ENCODE assay signal across 1 cellular context in the genomic region with DNA sequence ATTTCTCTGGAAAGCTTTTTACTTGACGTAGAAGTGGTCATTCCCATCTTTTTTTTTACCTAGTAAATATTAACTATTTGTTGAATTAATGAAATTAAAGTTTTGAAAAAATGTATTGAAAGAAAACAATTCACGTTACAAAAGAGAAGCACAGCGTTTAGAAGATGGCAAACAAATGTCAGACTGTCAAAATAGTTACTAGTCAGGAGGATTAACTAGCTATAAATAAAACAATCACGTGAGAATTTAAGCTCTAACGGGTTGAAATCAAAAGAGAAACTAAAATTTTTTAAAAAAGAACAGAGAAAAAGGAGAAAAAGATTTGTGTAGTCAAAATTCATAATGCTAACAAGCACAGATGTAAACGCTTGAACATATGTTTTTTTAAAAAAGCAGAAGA.
TF ChIP-seq lines count a peak whose summit lies in the region.

No MANE protein-coding gene starts in this region.

TF ChIP-seq in GM23338, 12 proteins besides CTCF, POLR2A, EP300 and RAD21 (continued from another document):
- TF ChIP-seq, protein P1, sequence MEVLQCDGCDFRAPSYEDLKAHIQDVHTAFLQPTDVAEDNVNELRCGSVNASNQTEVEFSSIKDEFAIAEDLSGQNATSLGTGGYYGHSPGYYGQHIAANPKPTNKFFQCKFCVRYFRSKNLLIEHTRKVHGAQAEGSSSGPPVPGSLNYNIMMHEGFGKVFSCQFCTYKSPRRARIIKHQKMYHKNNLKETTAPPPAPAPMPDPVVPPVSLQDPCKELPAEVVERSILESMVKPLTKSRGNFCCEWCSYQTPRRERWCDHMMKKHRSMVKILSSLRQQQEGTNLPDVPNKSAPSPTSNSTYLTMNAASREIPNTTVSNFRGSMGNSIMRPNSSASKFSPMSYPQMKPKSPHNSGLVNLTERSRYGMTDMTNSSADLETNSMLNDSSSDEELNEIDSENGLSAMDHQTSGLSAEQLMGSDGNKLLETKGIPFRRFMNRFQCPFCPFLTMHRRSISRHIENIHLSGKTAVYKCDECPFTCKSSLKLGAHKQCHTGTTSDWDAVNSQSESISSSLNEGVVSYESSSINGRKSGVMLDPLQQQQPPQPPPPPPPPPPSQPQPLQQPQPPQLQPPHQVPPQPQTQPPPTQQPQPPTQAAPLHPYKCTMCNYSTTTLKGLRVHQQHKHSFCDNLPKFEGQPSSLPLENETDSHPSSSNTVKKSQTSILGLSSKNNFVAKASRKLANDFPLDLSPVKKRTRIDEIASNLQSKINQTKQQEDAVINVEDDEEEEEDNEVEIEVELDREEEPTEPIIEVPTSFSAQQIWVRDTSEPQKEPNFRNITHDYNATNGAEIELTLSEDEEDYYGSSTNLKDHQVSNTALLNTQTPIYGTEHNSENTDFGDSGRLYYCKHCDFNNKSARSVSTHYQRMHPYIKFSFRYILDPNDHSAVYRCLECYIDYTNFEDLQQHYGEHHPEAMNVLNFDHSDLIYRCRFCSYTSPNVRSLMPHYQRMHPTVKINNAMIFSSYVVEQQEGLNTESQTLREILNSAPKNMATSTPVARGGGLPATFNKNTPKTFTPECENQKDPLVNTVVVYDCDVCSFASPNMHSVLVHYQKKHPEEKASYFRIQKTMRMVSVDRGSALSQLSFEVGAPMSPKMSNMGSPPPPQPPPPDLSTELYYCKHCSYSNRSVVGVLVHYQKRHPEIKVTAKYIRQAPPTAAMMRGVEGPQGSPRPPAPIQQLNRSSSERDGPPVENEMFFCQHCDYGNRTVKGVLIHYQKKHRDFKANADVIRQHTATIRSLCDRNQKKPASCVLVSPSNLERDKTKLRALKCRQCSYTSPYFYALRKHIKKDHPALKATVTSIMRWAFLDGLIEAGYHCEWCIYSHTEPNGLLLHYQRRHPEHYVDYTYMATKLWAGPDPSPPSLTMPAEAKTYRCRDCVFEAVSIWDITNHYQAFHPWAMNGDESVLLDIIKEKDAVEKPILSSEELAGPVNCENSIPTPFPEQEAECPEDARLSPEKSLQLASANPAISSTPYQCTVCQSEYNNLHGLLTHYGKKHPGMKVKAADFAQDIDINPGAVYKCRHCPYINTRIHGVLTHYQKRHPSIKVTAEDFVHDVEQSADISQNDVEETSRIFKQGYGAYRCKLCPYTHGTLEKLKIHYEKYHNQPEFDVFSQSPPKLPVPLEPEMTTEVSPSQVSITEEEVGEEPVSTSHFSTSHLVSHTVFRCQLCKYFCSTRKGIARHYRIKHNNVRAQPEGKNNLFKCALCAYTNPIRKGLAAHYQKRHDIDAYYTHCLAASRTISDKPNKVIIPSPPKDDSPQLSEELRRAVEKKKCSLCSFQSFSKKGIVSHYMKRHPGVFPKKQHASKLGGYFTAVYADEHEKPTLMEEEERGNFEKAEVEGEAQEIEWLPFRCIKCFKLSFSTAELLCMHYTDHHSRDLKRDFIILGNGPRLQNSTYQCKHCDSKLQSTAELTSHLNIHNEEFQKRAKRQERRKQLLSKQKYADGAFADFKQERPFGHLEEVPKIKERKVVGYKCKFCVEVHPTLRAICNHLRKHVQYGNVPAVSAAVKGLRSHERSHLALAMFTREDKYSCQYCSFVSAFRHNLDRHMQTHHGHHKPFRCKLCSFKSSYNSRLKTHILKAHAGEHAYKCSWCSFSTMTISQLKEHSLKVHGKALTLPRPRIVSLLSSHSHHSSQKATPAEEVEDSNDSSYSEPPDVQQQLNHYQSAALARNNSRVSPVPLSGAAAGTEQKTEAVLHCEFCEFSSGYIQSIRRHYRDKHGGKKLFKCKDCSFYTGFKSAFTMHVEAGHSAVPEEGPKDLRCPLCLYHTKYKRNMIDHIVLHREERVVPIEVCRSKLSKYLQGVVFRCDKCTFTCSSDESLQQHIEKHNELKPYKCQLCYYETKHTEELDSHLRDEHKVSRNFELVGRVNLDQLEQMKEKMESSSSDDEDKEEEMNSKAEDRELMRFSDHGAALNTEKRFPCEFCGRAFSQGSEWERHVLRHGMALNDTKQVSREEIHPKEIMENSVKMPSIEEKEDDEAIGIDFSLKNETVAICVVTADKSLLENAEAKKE (CRISPR knock-in tag; IDR thresholded peaks at IDR 0.05): no peak
- TF ChIP-seq, protein P2, sequence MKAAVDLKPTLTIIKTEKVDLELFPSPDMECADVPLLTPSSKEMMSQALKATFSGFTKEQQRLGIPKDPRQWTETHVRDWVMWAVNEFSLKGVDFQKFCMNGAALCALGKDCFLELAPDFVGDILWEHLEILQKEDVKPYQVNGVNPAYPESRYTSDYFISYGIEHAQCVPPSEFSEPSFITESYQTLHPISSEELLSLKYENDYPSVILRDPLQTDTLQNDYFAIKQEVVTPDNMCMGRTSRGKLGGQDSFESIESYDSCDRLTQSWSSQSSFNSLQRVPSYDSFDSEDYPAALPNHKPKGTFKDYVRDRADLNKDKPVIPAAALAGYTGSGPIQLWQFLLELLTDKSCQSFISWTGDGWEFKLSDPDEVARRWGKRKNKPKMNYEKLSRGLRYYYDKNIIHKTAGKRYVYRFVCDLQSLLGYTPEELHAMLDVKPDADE (IDR thresholded peaks at IDR 0.05): no peak
- TF ChIP-seq NANOG (IDR thresholded peaks at IDR 0.05; ENCODE audit: borderline replicate concordance) (no peak), ZNF331 (CRISPR knock-in tag; IDR thresholded peaks at IDR 0.05; ENCODE audit: low read depth) (no peak), ZNF114 (CRISPR knock-in tag; IDR thresholded peaks at IDR 0.05) (no peak), JUNB (IDR thresholded peaks at IDR 0.05; ENCODE audit: unreplicated experiment) (no peak), EZH2phosphoT487 (IDR thresholded peaks at IDR 0.05; ENCODE audit: unreplicated experiment) (no peak), CREB1 (CRISPR knock-in tag; IDR thresholded peaks at IDR 0.05; ENCODE audit: low read depth) (no peak), POLR2AphosphoS5 (IDR thresholded peaks at IDR 0.05; ENCODE audit: low read depth) (no peak), REST (IDR thresholded peaks at IDR 0.05; ENCODE audit: unreplicated experiment) (no peak)
